ENCODE assay signal across 9 cellular contexts in genomic region chr9:5851445-5851844, GRCh38. TPM values are rescaled to one million over a fixed set of nuclear protein-coding genes. Genes with fewer than 3 reads are reported as not detected.
DNase-seq lines count a peak whose midpoint lies in the region; ATAC-seq and TF ChIP-seq lines count a peak whose summit lies in the region.
"Had no signal": no experiment of that assay in that cellular context is flagged by ENCODE, and none has a peak within 500 bp of the region (broad histone marks: within the 10 kb centered on the region; RNA-seq: fewer than 3 reads in every experiment).

No MANE protein-coding gene starts in this region.

- in situ Hi-C loops in gastrocnemius medialis (cut with MboI; ENCODE audit: low sequenced_read_pairs in 4 of 4), result no loop called here

- TF ChIP-seq CTCF in fibroblast of mammary gland (conservative IDR thresholded peaks at IDR 0.05; ENCODE audit: control insufficient read depth, insufficient read depth, low read depth, low read length) (no peak), gastrocnemius medialis (IDR thresholded peaks at IDR 0.05 in 4 of 5, conservative IDR thresholded peaks at IDR 0.05 in 1 of 5) (no peak)

- peaks cover 4 to 6% of the 10 kb centered on the region in 2 donors for H3K4me1 ChIP-seq in gastrocnemius medialis

- no peaks in the 10 kb centered on the region for H3K27me3 ChIP-seq in gastrocnemius medialis

- H3K27ac ChIP-seq in gastrocnemius medialis, result no peak overlapping the region

- H3K9me3 ChIP-seq in gastrocnemius medialis, result no peaks in the 10 kb centered on the region

- DNase-seq in activated T-cell treated with anti-CD3 and anti-CD28 coated beads for 24 hours (ENCODE audit: low read depth) (peak; percentile 42), activated T-cell treated with anti-CD3 and anti-CD28 coated beads for 4 hours (no peak), SIG-M5 treated with dmso at 0.1 percent for 504 hours (lab: John Stamatoyannopoulos, UW; ENCODE audit: unreplicated experiment) (peak; percentile 97), fibroblast of mammary gland (ENCODE audit: low read depth) (peak; percentile 86), cerebellum (ENCODE audit: low spot score) (no peak), gastrocnemius medialis (no peak)
- no peak for DNase-seq in activated CD4-positive, CD25-positive, alpha-beta regulatory T cell treated with anti-CD3 and anti-CD28 coated beads, Interleukin-2, amount 50 U/mL, for 72 hours

- H3K36me3 ChIP-seq in gastrocnemius medialis, result no peaks in the 10 kb centered on the region

- peak; percentile 84 for ATAC-seq in HG02981 (IDR thresholded peaks at IDR 0.05; ENCODE audit: unreplicated experiment)
- no peak for ATAC-seq in gastrocnemius medialis

- intact Hi-C loops in gastrocnemius medialis (cut with DNase I; ENCODE audit: low total_unique reads), result no loop called here

- no peak overlapping the region for H3K4me3 ChIP-seq in fibroblast of mammary gland (ENCODE audit: control insufficient read depth, low read depth, low read length)
- no peak overlapping the region for H3K4me3 ChIP-seq in gastrocnemius medialis

- no peak for TF ChIP-seq POLR2A in gastrocnemius medialis (IDR thresholded peaks at IDR 0.05)

RNA-seq across cellular contexts. Expression of gene ERMP1, which starts 18.5 kb away (rescaled TPM):
- total RNA-seq in cerebellum (24.9 TPM), gastrocnemius medialis (1 to 10 TPM; 4.4 to 7.4 (median 6.3) TPM)

RNA-seq across cellular contexts. Expression of gene MLANA, which starts 39.2 kb away (rescaled TPM):
- total RNA-seq in cerebellum (not detected), gastrocnemius medialis (not detected)
- total RNA-seq: activated CD8-positive, alpha-beta memory T cell treated with anti-CD3 and anti-CD28 coated beads for 36 hours had no signal

Comparison
In these comparisons a context has a peak if more than half of its experiments do, and no peak if none do; other contexts are left out.
1. DNase-seq: peak in activated T-cell treated with anti-CD3 and anti-CD28 coated beads for 24 hours (single experiment), SIG-M5 treated with dmso at 0.1 percent for 504 hours (single experiment) and fibroblast of mammary gland (single experiment); none in activated T-cell treated with anti-CD3 and anti-CD28 coated beads for 4 hours (single experiment), cerebellum (single experiment), gastrocnemius medialis (0 of 2) and activated CD4-positive, CD25-positive, alpha-beta regulatory T cell treated with anti-CD3 and anti-CD28 coated beads, Interleukin-2, amount 50 U/mL, for 72 hours (single experiment).